In the genomic region with DNA sequence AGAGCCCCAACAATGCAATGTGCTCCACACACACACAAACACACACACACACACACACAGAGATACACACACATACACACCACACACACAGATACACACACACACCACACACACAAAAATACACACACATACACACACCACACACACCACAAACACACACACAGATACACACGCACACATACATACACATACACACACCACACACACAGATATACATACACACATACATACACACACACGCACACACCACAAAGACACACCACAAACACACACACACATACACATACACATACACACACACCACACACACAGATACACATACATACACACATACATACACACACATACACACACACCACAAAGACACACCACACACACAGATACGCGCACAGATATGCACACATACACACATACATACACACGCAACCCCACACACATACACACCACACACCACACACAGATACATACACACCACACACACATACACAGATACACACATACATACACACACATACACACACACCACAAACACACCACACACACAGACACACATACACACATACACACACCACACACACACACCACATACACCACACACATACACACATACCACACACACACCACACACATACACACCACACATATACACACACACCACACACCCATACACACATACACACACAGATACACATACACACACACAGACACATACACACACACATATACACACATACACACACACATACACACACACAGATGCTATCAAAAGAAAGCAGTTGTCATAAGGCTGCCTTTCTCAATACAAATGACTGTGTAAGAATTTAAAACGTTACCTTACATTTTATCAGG, we compare ENCODE assay signal across 1 cellular context.
TF ChIP-seq lines count a peak whose summit lies in the region.

No MANE protein-coding gene starts in this region.

TF ChIP-seq in HEK293, 187 proteins besides CTCF, POLR2A, EP300 and RAD21 (continued from another document):
- TF ChIP-seq ZBTB48 (tag by site-specific recombination; IDR thresholded peaks at IDR 0.05), result 0 out of 2 replicates have a peak, but pooled peaks have one; percentile 11
- TF ChIP-seq ZNF555 (tag by site-specific recombination; conservative IDR thresholded peaks at IDR 0.05), result no peak
- TF ChIP-seq, protein P1, sequence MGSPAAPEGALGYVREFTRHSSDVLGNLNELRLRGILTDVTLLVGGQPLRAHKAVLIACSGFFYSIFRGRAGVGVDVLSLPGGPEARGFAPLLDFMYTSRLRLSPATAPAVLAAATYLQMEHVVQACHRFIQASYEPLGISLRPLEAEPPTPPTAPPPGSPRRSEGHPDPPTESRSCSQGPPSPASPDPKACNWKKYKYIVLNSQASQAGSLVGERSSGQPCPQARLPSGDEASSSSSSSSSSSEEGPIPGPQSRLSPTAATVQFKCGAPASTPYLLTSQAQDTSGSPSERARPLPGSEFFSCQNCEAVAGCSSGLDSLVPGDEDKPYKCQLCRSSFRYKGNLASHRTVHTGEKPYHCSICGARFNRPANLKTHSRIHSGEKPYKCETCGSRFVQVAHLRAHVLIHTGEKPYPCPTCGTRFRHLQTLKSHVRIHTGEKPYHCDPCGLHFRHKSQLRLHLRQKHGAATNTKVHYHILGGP (tag by site-specific recombination; IDR thresholded peaks at IDR 0.05), result no peak; the same call in 1 of the 2 replicates
- TF ChIP-seq ZNF221 (tag by site-specific recombination; IDR thresholded peaks at IDR 0.05; ENCODE audit: borderline replicate concordance), result no peak
- TF ChIP-seq ZNF707 (tag by site-specific recombination; IDR thresholded peaks at IDR 0.05), result no peak; the same call in 1 of the 2 replicates
- no peak for TF ChIP-seq ZNF132 (tag by site-specific recombination; IDR thresholded peaks at IDR 0.05; ENCODE audit: borderline replicate concordance)
- TF ChIP-seq ZNF514 (tag by site-specific recombination; IDR thresholded peaks at IDR 0.05), result no peak; the same call in 1 of the 2 replicates
- TF ChIP-seq BCL11B (tag by site-specific recombination; IDR thresholded peaks at IDR 0.05; ENCODE audit: low read depth), result no peak
- TF ChIP-seq ZXDB (tag by site-specific recombination; IDR thresholded peaks at IDR 0.05), result no peak
- TF ChIP-seq ZNF776 (tag by site-specific recombination; IDR thresholded peaks at IDR 0.05; ENCODE audit: borderline replicate concordance), result no peak
- TF ChIP-seq ZSCAN16 (tag by site-specific recombination; IDR thresholded peaks at IDR 0.05), result peak; percentile 31; the same call in 1 of the 2 replicates
- no peak for TF ChIP-seq ZNF621 (tag by site-specific recombination; IDR thresholded peaks at IDR 0.05)
- no peak for TF ChIP-seq KLF9 (tag by site-specific recombination; IDR thresholded peaks at IDR 0.05; ENCODE audit: low read depth)
- TF ChIP-seq, protein P2, sequence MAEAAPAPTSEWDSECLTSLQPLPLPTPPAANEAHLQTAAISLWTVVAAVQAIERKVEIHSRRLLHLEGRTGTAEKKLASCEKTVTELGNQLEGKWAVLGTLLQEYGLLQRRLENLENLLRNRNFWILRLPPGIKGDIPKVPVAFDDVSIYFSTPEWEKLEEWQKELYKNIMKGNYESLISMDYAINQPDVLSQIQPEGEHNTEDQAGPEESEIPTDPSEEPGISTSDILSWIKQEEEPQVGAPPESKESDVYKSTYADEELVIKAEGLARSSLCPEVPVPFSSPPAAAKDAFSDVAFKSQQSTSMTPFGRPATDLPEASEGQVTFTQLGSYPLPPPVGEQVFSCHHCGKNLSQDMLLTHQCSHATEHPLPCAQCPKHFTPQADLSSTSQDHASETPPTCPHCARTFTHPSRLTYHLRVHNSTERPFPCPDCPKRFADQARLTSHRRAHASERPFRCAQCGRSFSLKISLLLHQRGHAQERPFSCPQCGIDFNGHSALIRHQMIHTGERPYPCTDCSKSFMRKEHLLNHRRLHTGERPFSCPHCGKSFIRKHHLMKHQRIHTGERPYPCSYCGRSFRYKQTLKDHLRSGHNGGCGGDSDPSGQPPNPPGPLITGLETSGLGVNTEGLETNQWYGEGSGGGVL (tag by site-specific recombination; IDR thresholded peaks at IDR 0.05), result peak; percentile 9; the same call in 1 of the 2 replicates
